ENCODE assay signal across 1 cellular context in the genomic region with DNA sequence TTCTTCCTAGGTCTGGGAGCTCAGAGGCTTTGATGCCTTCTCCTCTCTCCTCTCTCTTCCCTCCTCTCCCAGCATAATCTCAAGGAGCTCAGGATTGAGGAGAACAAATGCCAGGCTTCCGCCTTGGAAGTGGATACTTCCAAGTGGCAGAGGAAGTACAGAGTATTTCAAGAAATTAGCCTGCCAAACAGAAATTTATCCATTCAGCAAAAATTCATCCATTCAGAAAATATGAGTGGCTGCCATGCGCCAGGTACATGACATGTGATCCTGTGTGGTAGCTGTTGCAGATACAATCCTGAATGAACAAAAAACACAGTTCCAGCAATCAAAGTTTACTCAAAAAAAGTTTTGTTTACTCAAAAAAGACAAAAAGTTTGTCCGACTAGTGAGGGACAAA.
TF ChIP-seq lines count a peak whose summit lies in the region.

No MANE protein-coding gene starts in this region.

TF ChIP-seq in GM23338, 12 proteins besides CTCF, POLR2A, EP300 and RAD21 (continued from another document):
- TF ChIP-seq ZNF462 (CRISPR knock-in tag; IDR thresholded peaks at IDR 0.05) = no peak
